Comparison of ENCODE assay signal across 40 cellular contexts in genomic region chr7:26046878-26047277, GRCh38.
"Had no signal": no experiment of that assay in that cellular context is flagged by ENCODE, and none has a peak within 500 bp of the region (broad histone marks: within the 10 kb centered on the region; RNA-seq: fewer than 3 reads in every experiment).

No MANE protein-coding gene starts in this region.

- H3K9me3 ChIP-seq: adrenal gland, ascending aorta, body of pancreas had no signal

- H3K4me1 ChIP-seq: adrenal gland, ascending aorta, breast epithelium had no signal

- H3K4me1 Mint-ChIP-seq: activated naive CD4-positive, alpha-beta T cell treated with anti-CD3 and anti-CD28 coated beads, Interleukin-2, amount 10 ng/mL, durations not matched to agents 7 days and 5 days; activated naive CD4-positive, alpha-beta T cell treated with anti-CD3 and anti-CD28 coated beads, Interleukin-2, amount 50 U/mL, for 24 hours; activated naive CD8-positive, alpha-beta T cell treated with anti-CD3 and anti-CD28 coated beads for 36 hours; activated naive CD8-positive, alpha-beta T cell treated with anti-CD3 and anti-CD28 coated beads, Interleukin-2, amount 10 ng/mL, durations not matched to agents 7 days and 5 days; activated naive CD8-positive, alpha-beta T cell treated with anti-CD3 and anti-CD28 coated beads, Interleukin-2, amount 50 U/mL, for 24 hours; activated T-helper 17 cell treated with anti-CD3 and anti-CD28 coated beads, Interleukin-2, amount 50 U/mL, for 72 hours; brain; central memory CD8-positive, alpha-beta T cell had no signal

- FAIRE-seq: astrocyte, bronchial epithelial cell had no signal

- H3K4me3 Mint-ChIP-seq: activated naive CD4-positive, alpha-beta T cell treated with anti-CD3 and anti-CD28 coated beads for 36 hours; activated naive CD4-positive, alpha-beta T cell treated with anti-CD3 and anti-CD28 coated beads, Interleukin-2, amount 10 ng/mL, durations not matched to agents 7 days and 5 days; activated naive CD4-positive, alpha-beta T cell treated with anti-CD3 and anti-CD28 coated beads, Interleukin-2, amount 50 U/mL, for 24 hours; activated naive CD8-positive, alpha-beta T cell; activated naive CD8-positive, alpha-beta T cell treated with anti-CD3 and anti-CD28 coated beads for 36 hours; activated naive CD8-positive, alpha-beta T cell treated with anti-CD3 and anti-CD28 coated beads, Interleukin-2, amount 10 ng/mL, durations not matched to agents 7 days and 5 days; activated naive CD8-positive, alpha-beta T cell treated with anti-CD3 and anti-CD28 coated beads, Interleukin-2, amount 50 U/mL, for 24 hours; activated T-cell treated with anti-CD3 and anti-CD28 coated beads, Interleukin-2, amount 50 U/mL, for 24 hours; activated T-cell treated with anti-CD3 and anti-CD28 coated beads, Interleukin-2, amount 50 U/mL, for 4 hours; activated T-cell treated with anti-CD3 and anti-CD28 coated beads, Interleukin-2, amount 50 U/mL, for 72 hours; activated T-helper 1 cell treated with anti-CD3 and anti-CD28 coated beads, Interleukin-12 subunit alpha, Interleukin-12 subunit beta, Interleukin-2, Interleukin-4 antibody, amounts not matched to agents 30 ng/mL and 10 ng/mL and 1 ng/mL, durations not matched to agents 14 hours and 24 hours and 36 hours; activated T-helper 17 cell treated with anti-CD3 and anti-CD28 coated beads, Interleukin-2, amount 50 U/mL, for 72 hours; brain; central memory CD8-positive, alpha-beta T cell had no signal

- H3K36me3 ChIP-seq: adrenal gland, ascending aorta, brain microvascular endothelial cell, breast epithelium, cardiac muscle cell had no signal

- DNase-seq: activated effector memory CD4-positive, alpha-beta T cell treated with anti-CD3 and anti-CD28 coated beads, Interleukin-2, amount 50 U/mL, for 16 hours; activated effector memory CD4-positive, alpha-beta T cell treated with Interleukin-2 at 50 U/mL for 16 hours; activated gamma-delta T cell; activated gamma-delta T cell treated with Interleukin-2 at 50 U/mL for 16 hours; activated naive CD4-positive, alpha-beta T cell; activated naive CD4-positive, alpha-beta T cell treated with anti-CD3 and anti-CD28 coated beads for 36 hours; activated naive CD4-positive, alpha-beta T cell treated with anti-CD3 and anti-CD28 coated beads, Interleukin-2, amount 10 ng/mL, durations not matched to agents 7 days and 5 days; activated naive CD4-positive, alpha-beta T cell treated with anti-CD3 and anti-CD28 coated beads, Interleukin-2, amount 50 U/mL, for 16 hours; activated naive CD4-positive, alpha-beta T cell treated with Interleukin-2 at 50 U/mL for 16 hours; activated naive CD8-positive, alpha-beta T cell treated with anti-CD3 and anti-CD28 coated beads for 36 hours; activated naive CD8-positive, alpha-beta T cell treated with anti-CD3 and anti-CD28 coated beads, Interleukin-2, amount 10 ng/mL, durations not matched to agents 7 days and 5 days; activated naive CD8-positive, alpha-beta T cell treated with anti-CD3 and anti-CD28 coated beads, Interleukin-2, amount 50 U/mL, for 24 hours; activated T-cell treated with anti-CD3 and anti-CD28 coated beads, Interleukin-2, amount 50 U/mL, for 1 hour; activated T-cell treated with anti-CD3 and anti-CD28 coated beads, Interleukin-2, amount 50 U/mL, for 24 hours; activated T-cell treated with anti-CD3 and anti-CD28 coated beads, Interleukin-2, amount 50 U/mL, for 4 hours; activated T-cell treated with anti-CD3 and anti-CD28 coated beads, Interleukin-2, amount 50 U/mL, for 48 hours; activated T-cell treated with anti-CD3 and anti-CD28 coated beads, Interleukin-2, amount 50 U/mL, for 72 hours; adrenal gland; amniotic stem cell; amygdala; anterior cingulate cortex; aorta; brain microvascular endothelial cell; caudate nucleus; central memory CD4-positive, alpha-beta T cell; cerebellar nuclear complex had no signal

- H3K27ac ChIP-seq: adrenal gland, ascending aorta, body of pancreas, brain microvascular endothelial cell, breast epithelium, cardiac muscle cell had no signal

- H3K9me3 Mint-ChIP-seq: activated naive CD4-positive, alpha-beta T cell treated with anti-CD3 and anti-CD28 coated beads for 36 hours; activated naive CD4-positive, alpha-beta T cell treated with anti-CD3 and anti-CD28 coated beads, Interleukin-2, amount 10 ng/mL, durations not matched to agents 7 days and 5 days; activated naive CD4-positive, alpha-beta T cell treated with anti-CD3 and anti-CD28 coated beads, Interleukin-2, amount 50 U/mL, for 24 hours; activated naive CD4-positive, alpha-beta T cell treated with anti-CD3 and anti-CD28 coated beads, Interleukin-2, amount 50 U/mL, for 72 hours; activated naive CD8-positive, alpha-beta T cell treated with anti-CD3 and anti-CD28 coated beads for 36 hours; activated naive CD8-positive, alpha-beta T cell treated with anti-CD3 and anti-CD28 coated beads, Interleukin-2, amount 10 ng/mL, durations not matched to agents 7 days and 5 days; activated naive CD8-positive, alpha-beta T cell treated with anti-CD3 and anti-CD28 coated beads, Interleukin-2, amount 50 U/mL, for 24 hours; activated T-cell treated with anti-CD3 and anti-CD28 coated beads, Interleukin-2, amount 50 U/mL, for 24 hours; activated T-cell treated with anti-CD3 and anti-CD28 coated beads, Interleukin-2, amount 50 U/mL, for 72 hours; activated T-helper 1 cell treated with anti-CD3 and anti-CD28 coated beads, Interleukin-12 subunit alpha, Interleukin-12 subunit beta, Interleukin-2, Interleukin-4 antibody, amounts not matched to agents 30 ng/mL and 10 ng/mL and 1 ng/mL, durations not matched to agents 14 hours and 24 hours and 36 hours; activated T-helper 17 cell treated with anti-CD3 and anti-CD28 coated beads, Interleukin-2, amount 50 U/mL, for 72 hours; activated T-helper 2 cell treated with anti-CD3 and anti-CD28 coated beads, Interferon-gamma antibody, Interleukin-2, Interleukin-4, amounts not matched to agents 10 μg/mL and 5 μg/mL and 100 μg/mL, durations not matched to agents 14 hours and 24 hours and 36 hours; central memory CD8-positive, alpha-beta T cell had no signal

- H3K27ac Mint-ChIP-seq: activated naive CD4-positive, alpha-beta T cell treated with anti-CD3 and anti-CD28 coated beads for 36 hours; activated naive CD4-positive, alpha-beta T cell treated with anti-CD3 and anti-CD28 coated beads, Interleukin-2, amount 10 ng/mL, durations not matched to agents 7 days and 5 days; activated naive CD4-positive, alpha-beta T cell treated with anti-CD3 and anti-CD28 coated beads, Interleukin-2, amount 50 U/mL, for 24 hours; activated naive CD4-positive, alpha-beta T cell treated with anti-CD3 and anti-CD28 coated beads, Interleukin-2, amount 50 U/mL, for 72 hours; activated naive CD8-positive, alpha-beta T cell; activated naive CD8-positive, alpha-beta T cell treated with anti-CD3 and anti-CD28 coated beads for 36 hours; activated naive CD8-positive, alpha-beta T cell treated with anti-CD3 and anti-CD28 coated beads, Interleukin-2, amount 10 ng/mL, durations not matched to agents 7 days and 5 days; activated naive CD8-positive, alpha-beta T cell treated with anti-CD3 and anti-CD28 coated beads, Interleukin-2, amount 50 U/mL, for 24 hours; activated T-cell treated with anti-CD3 and anti-CD28 coated beads, Interleukin-2, amount 50 U/mL, for 24 hours; activated T-cell treated with anti-CD3 and anti-CD28 coated beads, Interleukin-2, amount 50 U/mL, for 72 hours; activated T-helper 1 cell treated with anti-CD3 and anti-CD28 coated beads, Interleukin-12 subunit alpha, Interleukin-12 subunit beta, Interleukin-2, Interleukin-4 antibody, amounts not matched to agents 30 ng/mL and 10 ng/mL and 1 ng/mL, durations not matched to agents 14 hours and 24 hours and 36 hours; activated T-helper 17 cell treated with anti-CD3 and anti-CD28 coated beads, Interleukin-2, amount 50 U/mL, for 72 hours; activated T-helper 2 cell treated with anti-CD3 and anti-CD28 coated beads, Interferon-gamma antibody, Interleukin-2, Interleukin-4, amounts not matched to agents 10 μg/mL and 5 μg/mL and 100 μg/mL, durations not matched to agents 14 hours and 24 hours and 36 hours; brain had no signal

- H3K36me3 Mint-ChIP-seq: activated naive CD4-positive, alpha-beta T cell treated with anti-CD3 and anti-CD28 coated beads, Interleukin-2, amount 10 ng/mL, durations not matched to agents 7 days and 5 days; activated naive CD4-positive, alpha-beta T cell treated with anti-CD3 and anti-CD28 coated beads, Interleukin-2, amount 50 U/mL, for 24 hours; activated naive CD4-positive, alpha-beta T cell treated with anti-CD3 and anti-CD28 coated beads, Interleukin-2, amount 50 U/mL, for 72 hours; activated naive CD8-positive, alpha-beta T cell; activated naive CD8-positive, alpha-beta T cell treated with anti-CD3 and anti-CD28 coated beads for 36 hours; activated naive CD8-positive, alpha-beta T cell treated with anti-CD3 and anti-CD28 coated beads, Interleukin-2, amount 10 ng/mL, durations not matched to agents 7 days and 5 days; brain had no signal

- H3K4me3 ChIP-seq: adrenal gland, ascending aorta, body of pancreas, breast epithelium, cardiac muscle cell had no signal
